ENCODE assay signal across 1 cellular context in genomic region chr1:202117898-202118371, GRCh38.
TF ChIP-seq lines count a peak whose summit lies in the region.

No MANE protein-coding gene starts in this region.

TF ChIP-seq in HCT116, 20 proteins besides CTCF, POLR2A, EP300 and RAD21:
- TF ChIP-seq MAX (IDR thresholded peaks at IDR 0.05) (no peak), ZFX (IDR thresholded peaks at IDR 0.05) (no peak), TCF7L2 (IDR thresholded peaks at IDR 0.05; ENCODE audit: borderline replicate concordance, extremely low read depth, insufficient read depth, insufficient read length) (no peak), CBX3 (IDR thresholded peaks at IDR 0.05; ENCODE audit: low read depth) (no peak), REST (IDR thresholded peaks at IDR 0.05; ENCODE audit: low read depth) (no peak), EGR1 (IDR thresholded peaks at IDR 0.05; ENCODE audit: low read depth) (no peak), ZBTB33 (IDR thresholded peaks at IDR 0.05; ENCODE audit: extremely low read depth, insufficient replicate concordance, low read length) (no peak), SP1 (IDR thresholded peaks at IDR 0.05; ENCODE audit: low read depth) (no peak), CEBPB (IDR thresholded peaks at IDR 0.05; ENCODE audit: low read depth) (no peak), YY1 (IDR thresholded peaks at IDR 0.05; ENCODE audit: extremely low read depth, insufficient replicate concordance, low read depth, low read length) (no peak), JUND (IDR thresholded peaks at IDR 0.05) (no peak), EZH2 (IDR thresholded peaks at IDR 0.05) (no peak), POLR2AphosphoS5 (IDR thresholded peaks at IDR 0.05; ENCODE audit: low read depth, low read length) (no peak), ATF3 (IDR thresholded peaks at IDR 0.05) (no peak), ZNF274 (IDR thresholded peaks at IDR 0.05; ENCODE audit: low read depth, low read length) (no peak), SRF (IDR thresholded peaks at IDR 0.05; ENCODE audit: low read depth) (no peak), EZH2phosphoT487 (IDR thresholded peaks at IDR 0.05; ENCODE audit: borderline replicate concordance) (no peak), ELF1 (IDR thresholded peaks at IDR 0.05; ENCODE audit: borderline replicate concordance, low read depth) (no peak)
